Comparison of ENCODE assay signal across 11 cellular contexts in the genomic region with DNA sequence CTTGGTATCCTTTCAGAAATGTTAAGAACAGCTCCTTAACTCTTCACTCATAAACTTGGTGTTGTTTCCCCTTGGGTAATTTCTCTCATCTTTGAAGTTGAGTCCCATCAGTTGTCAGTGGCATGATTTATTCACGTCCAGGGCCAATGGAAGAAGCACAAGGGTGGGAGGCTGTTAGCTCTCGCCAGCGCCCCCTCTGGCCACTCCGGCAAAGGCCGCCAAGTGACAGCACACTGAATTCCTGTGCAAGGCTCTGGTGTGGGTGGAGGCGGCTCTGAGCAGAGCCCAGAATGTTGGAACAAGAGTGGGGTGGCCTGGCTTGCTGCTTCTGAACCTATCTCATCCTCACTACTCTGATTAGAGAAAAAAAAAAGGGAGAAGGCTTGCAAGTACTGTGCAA. TPM values are rescaled to one million over a fixed set of nuclear protein-coding genes. Genes with fewer than 3 reads are reported as not detected.
DNase-seq lines count a peak whose midpoint lies in the region; ATAC-seq and TF ChIP-seq lines count a peak whose summit lies in the region.
"Had no signal": no experiment of that assay in that cellular context is flagged by ENCODE, and none has a peak within 500 bp of the region (broad histone marks: within the 10 kb centered on the region; RNA-seq: fewer than 3 reads in every experiment).

No MANE protein-coding gene starts in this region.

- no peaks in the 10 kb centered on the region for H3K36me3 Mint-ChIP-seq in Calu3 (ENCODE audit: insufficient read depth, unreplicated experiment)

- peak; percentile 51 for DNase-seq in Calu3
- DNase-seq in HuH-7 (ENCODE audit: low spot score): peak; percentile 64
- DNase-seq in cardiac fibroblast (ENCODE audit: low read depth in 2 of 2): peak; percentile 74 to 75
- peak; percentile 52 for DNase-seq in myocyte (ENCODE audit: low read depth)
- no peak for DNase-seq in NCI-H1092 treated with DMSO at 0.1 percent for 48 hours (lab: John Stamatoyannopoulos, UW)
- no peak for DNase-seq in activated naive CD4-positive, alpha-beta T cell treated with Interleukin-2 at 50 U/mL for 16 hours
- DNase-seq in NCI-H1436 treated with DMSO at 0.1 percent for 48 hours (lab: John Stamatoyannopoulos, UW): no peak

- H3K9me3 Mint-ChIP-seq in Calu3 (ENCODE audit: low read depth, unreplicated experiment): no peaks in the 10 kb centered on the region
- H3K9me3 Mint-ChIP-seq: dendritic cell treated with granulocyte-macrophage colony-stimulating factor and Interleukin-4, amounts not matched to agents 40 ng/mL and 50 ng/mL, for 4 days had no signal

- H3K4me3 Mint-ChIP-seq in Calu3 (ENCODE audit: low read depth, unreplicated experiment): no peak overlapping the region
- H3K4me3 Mint-ChIP-seq: dendritic cell treated with granulocyte-macrophage colony-stimulating factor and Interleukin-4, amounts not matched to agents 40 ng/mL and 50 ng/mL, for 4 days had no signal

- no peaks in the 10 kb centered on the region for H3K27me3 Mint-ChIP-seq in Calu3 (ENCODE audit: unreplicated experiment)

- no peak overlapping the region for H3K27ac Mint-ChIP-seq in Calu3 (ENCODE audit: unreplicated experiment)
- H3K27ac Mint-ChIP-seq: dendritic cell treated with granulocyte-macrophage colony-stimulating factor and Interleukin-4, amounts not matched to agents 40 ng/mL and 50 ng/mL, for 4 days had no signal

- TF ChIP-seq CTCF in Calu3 (IDR thresholded peaks at IDR 0.05; ENCODE audit: unreplicated experiment) (peak; percentile 21), cardiac fibroblast (IDR thresholded peaks at IDR 0.05; ENCODE audit: low read depth, low read length) (peak; percentile 87)

- H3K4me1 Mint-ChIP-seq in Calu3 (ENCODE audit: low read depth, unreplicated experiment): no peaks in the 10 kb centered on the region

- CTCF ChIA-PET in Calu3 (lab: Charles Lee): no interaction called here

- intact Hi-C loops in Calu3 (cut with micrococcal nuclease; ENCODE audit: unreplicated experiment): no loop called here

- no peak overlapping the region for H3K4me3 ChIP-seq in cardiac fibroblast (replicated peaks in 1 of 2; ENCODE audit: low read depth in 2 of 2, low read length in 2 of 2)

- no TSS peak for BruUV-seq in Calu3 (replicated peaks; lab: Mats Ljungman, UMichigan)

- ATAC-seq in GM21717 (IDR thresholded peaks at IDR 0.05; ENCODE audit: unreplicated experiment): no peak

RNA-seq across cellular contexts. Expression of gene MEDAG, which starts 13.1 kb away (rescaled TPM):
- total RNA-seq in Calu3 (2022): 1.6 and 2.3 TPM in 2 replicates
- total RNA-seq in myocyte: 2.6 and 4.1 TPM in 2 replicates
- 3.1 TPM for polyA plus RNA-seq in myocyte (2012)

RNA-seq across cellular contexts. Expression of gene TEX26, which starts 39.5 kb away (rescaled TPM):
- total RNA-seq in Calu3 (2022) (not detected in 2 replicates), myocyte (not detected in 2 replicates)
- polyA plus RNA-seq in myocyte (2012): not detected
- total RNA-seq: renal cortical epithelial cell, RPMI7951 had no signal

Comparison
In these comparisons a context has a peak if more than half of its experiments do, and no peak if none do; other contexts are left out.
1. DNase-seq: peak in Calu3 (single experiment), HuH-7 (single experiment), cardiac fibroblast (2 of 2) and myocyte (single experiment); none in NCI-H1092 treated with DMSO at 0.1 percent for 48 hours (single experiment), activated naive CD4-positive, alpha-beta T cell treated with Interleukin-2 at 50 U/mL for 16 hours (single experiment) and NCI-H1436 treated with DMSO at 0.1 percent for 48 hours (single experiment).